In the genomic region with DNA sequence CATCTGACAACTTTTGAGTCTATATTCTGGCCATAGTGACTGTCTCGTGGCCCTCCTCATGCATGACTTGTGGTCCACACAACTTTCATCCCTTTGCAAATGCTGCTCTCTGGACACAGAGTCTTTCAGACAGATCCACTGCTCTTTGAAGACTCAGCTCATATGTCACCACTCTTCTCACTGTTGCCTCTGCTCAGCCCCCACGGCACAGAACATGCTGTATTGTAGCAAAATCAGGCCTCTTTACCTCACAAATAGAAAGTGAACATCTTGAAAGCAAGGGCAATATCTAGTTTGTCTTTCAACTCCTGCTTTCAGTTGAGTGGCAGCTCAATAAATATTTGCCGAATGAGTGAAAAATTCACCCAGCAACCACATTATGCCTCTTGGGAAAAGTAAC, we compare ENCODE assay signal across 19 cellular contexts.
DNase-seq lines count a peak whose midpoint lies in the region; TF ChIP-seq lines count a peak whose summit lies in the region.
"Had no signal": no experiment of that assay in that cellular context is flagged by ENCODE, and none has a peak within 500 bp of the region (broad histone marks: within the 10 kb centered on the region; RNA-seq: fewer than 3 reads in every experiment).

No MANE protein-coding gene starts in this region.

- H3K4me3 ChIP-seq in OCI-LY7 (ENCODE audit: low read depth, low read length, poor library complexity, severe bottlenecking): no peak overlapping the region

- H3K4me1 ChIP-seq in OCI-LY7 (ENCODE audit: insufficient read depth, low read length, poor library complexity, severe bottlenecking): no peaks in the 10 kb centered on the region

- H3K36me3 Mint-ChIP-seq in T-helper 2 cell treated with Interferon-gamma antibody and Interleukin-4, amounts not matched to agents 5 μg/mL and 100 μg/mL, for 36 hours (ENCODE audit: low read depth): no peaks in the 10 kb centered on the region
- H3K36me3 Mint-ChIP-seq: CD14-positive monocyte; CD8-positive, alpha-beta T cell had no signal

- no peaks in the 10 kb centered on the region for H3K4me1 Mint-ChIP-seq in T-helper 2 cell treated with Interferon-gamma antibody and Interleukin-4, amounts not matched to agents 5 μg/mL and 100 μg/mL, for 36 hours (ENCODE audit: low read depth)
- H3K4me1 Mint-ChIP-seq: B cell, CD14-positive monocyte had no signal

- no peak overlapping the region for H3K27ac Mint-ChIP-seq in T-helper 2 cell treated with Interferon-gamma antibody and Interleukin-4, amounts not matched to agents 5 μg/mL and 100 μg/mL, for 36 hours
- H3K27ac Mint-ChIP-seq: B cell; CD14-positive monocyte; CD8-positive, alpha-beta T cell; H9 had no signal

- POLR2A ChIA-PET in OCI-LY7 (lab: Charles Lee): no interaction called here

- no peaks in the 10 kb centered on the region for H3K27me3 Mint-ChIP-seq in T-helper 2 cell treated with Interferon-gamma antibody and Interleukin-4, amounts not matched to agents 5 μg/mL and 100 μg/mL, for 36 hours (ENCODE audit: low read depth)
- H3K27me3 Mint-ChIP-seq: B cell had no signal

- no peaks in the 10 kb centered on the region for H3K9me3 ChIP-seq in OCI-LY7 (ENCODE audit: low read length)

- H2AFZ ChIP-seq in OCI-LY7 (ENCODE audit: low read length): peak overlapping the region; percentile 31; the same call in 1 of the 2 replicates

- no peaks in the 10 kb centered on the region for H3K9me2 ChIP-seq in OCI-LY7 (ENCODE audit: insufficient read depth, low read length)

- H3K79me2 ChIP-seq in OCI-LY7 (ENCODE audit: insufficient read depth, low read depth, low read length): no peaks in the 10 kb centered on the region

- TF ChIP-seq CTCF in OCI-LY7 (conservative IDR thresholded peaks at IDR 0.05; ENCODE audit: low read length): no peak

- no TSS peak for BruUV-seq in OCI-LY7 (replicated peaks; lab: Mats Ljungman, UMichigan)

- peaks cover 20% of the 10 kb centered on the region for H3K9me3 Mint-ChIP-seq in T-helper 2 cell treated with Interferon-gamma antibody and Interleukin-4, amounts not matched to agents 5 μg/mL and 100 μg/mL, for 36 hours
- H3K9me3 Mint-ChIP-seq: H9 had no signal

- H3K27ac ChIP-seq in OCI-LY7 (ENCODE audit: low read depth, low read length, poor library complexity, severe bottlenecking): no peak overlapping the region

- DNase-seq in DMS53 (lab: John Stamatoyannopoulos, UW) (peak; percentile 33), DMS53 treated with DMSO at 0.1 percent for 48 hours (lab: John Stamatoyannopoulos, UW; ENCODE audit: unreplicated experiment) (no peak), OCI-LY7 (ENCODE audit: low spot score) (no peak), inferior parietal cortex (ENCODE audit: extremely low spot score) (peak; percentile 34), superior temporal gyrus (ENCODE audit: extremely low spot score) (peak; percentile 41), NCI-H2029 (lab: John Stamatoyannopoulos, UW) (no peak), A172 (ENCODE audit: low spot score) (no peak)
- no peak for DNase-seq in T-helper 2 cell treated with Interferon-gamma antibody and Interleukin-4, amounts not matched to agents 5 μg/mL and 100 μg/mL, for 36 hours (ENCODE audit: low spot score)
- DNase-seq: 8988T; ACHN; CD8-positive, alpha-beta T cell; COR-L47; DMS79 treated with DMSO at 0.1 percent for 48 hours; EL; GOT3; H9; IMR-90 had no signal

- H3K36me3 ChIP-seq in OCI-LY7 (ENCODE audit: insufficient read depth, low read length): no peaks in the 10 kb centered on the region

- no peak overlapping the region for H3K4me3 Mint-ChIP-seq in T-helper 2 cell treated with Interferon-gamma antibody and Interleukin-4, amounts not matched to agents 5 μg/mL and 100 μg/mL, for 36 hours
- H3K4me3 Mint-ChIP-seq: B cell; CD14-positive monocyte; CD8-positive, alpha-beta T cell; H9 had no signal

- no peaks in the 10 kb centered on the region for H4K20me1 ChIP-seq in OCI-LY7 (ENCODE audit: insufficient read depth, low read length)

- no peak overlapping the region for H3K4me2 ChIP-seq in OCI-LY7 (ENCODE audit: low read length)

- CTCF ChIA-PET in OCI-LY7 (lab: Charles Lee; ENCODE audit: unreplicated experiment): no interaction called here

- intact Hi-C loops in OCI-LY7 (cut with micrococcal nuclease; ENCODE audit: unreplicated experiment): no loop called here

Comparison
In these comparisons a context has a peak if more than half of its experiments do, and no peak if none do; other contexts are left out.
1. DNase-seq: peak in DMS53 (single experiment), inferior parietal cortex (single experiment) and superior temporal gyrus (single experiment); none in DMS53 treated with DMSO at 0.1 percent for 48 hours (single experiment), OCI-LY7 (single experiment), NCI-H2029 (single experiment), T-helper 2 cell treated with Interferon-gamma antibody and Interleukin-4, amounts not matched to agents 5 μg/mL and 100 μg/mL, for 36 hours (single experiment) and A172 (single experiment).